In genomic region chr11:16945671-16946469, GRCh38 we compare ENCODE assay signal across 8 cellular contexts.
DNase-seq lines count a peak whose midpoint lies in the region; ATAC-seq, FAIRE-seq and TF ChIP-seq lines count a peak whose summit lies in the region.

No MANE protein-coding gene starts in this region.

- no peaks in the 10 kb centered on the region for H3K9me3 ChIP-seq in A549
- H3K9me3 ChIP-seq in HAP-1 = no peaks in the 10 kb centered on the region
- no peaks in the 10 kb centered on the region for H3K9me3 ChIP-seq in HepG2 (ENCODE audit: low read length)

- no peaks in the 10 kb centered on the region for H3K36me3 Mint-ChIP-seq in chondrocyte (ENCODE audit: low read depth)

- H3K4me1 Mint-ChIP-seq in chondrocyte (ENCODE audit: low read depth) = no peaks in the 10 kb centered on the region

- 44% methylated on average over 9 of the region's 9 CpGs for WGBS in A549 (ENCODE audit: missing lambda C conversion rate)
- 56% methylated on average over 7 of the region's 9 CpGs for WGBS in HepG2 (ENCODE audit: low lambda C conversion rate)

- H3K27me3 Mint-ChIP-seq in chondrocyte (ENCODE audit: low read depth) = peaks cover 1% of the 10 kb centered on the region

- ATAC-seq in A549 (peak; percentile 99), SK-N-SH treated with all-trans-retinoic acid at 6 μM for 48 hours (peak; percentile 97), HepG2 (peak; percentile 99)
- ATAC-seq in stimulated activated naive CD8-positive, alpha-beta T cell treated with anti-CD3 and anti-CD28 coated beads, Interleukin-15, Interleukin-2, amounts not matched to agents 100 U/mL and 50 U/mL, for 24 hours = peak; percentile 88

- no TSS peak for BruUV-seq in HepG2 (replicated peaks; lab: Mats Ljungman, UMichigan)

- H3K4me1 ChIP-seq in A549 = peaks cover 12% of the 10 kb centered on the region
- H3K4me1 ChIP-seq in HAP-1 = peaks cover 18% of the 10 kb centered on the region
- peaks cover 10% of the 10 kb centered on the region for H3K4me1 ChIP-seq in HepG2 (ENCODE audit: insufficient read depth, low read length)

- H4K20me1 ChIP-seq in HepG2 (ENCODE audit: insufficient read depth, low read length) = peaks cover 4% of the 10 kb centered on the region; the same call in 1 of the 2 replicates

- FAIRE-seq in A549 (lab: Jason Lieb, UNC) (no peak), HepG2 (lab: Jason Lieb, UNC) (peak; percentile 90)

- H3K4me3 Mint-ChIP-seq in chondrocyte (ENCODE audit: unreplicated experiment) = no peak overlapping the region

- H2AFZ ChIP-seq in HepG2 (ENCODE audit: low read length) = no peak overlapping the region

- H3K4me2 ChIP-seq in A549 (no peak overlapping the region), HepG2 (ENCODE audit: low read depth, low read length) (no peak overlapping the region)

- TF ChIP-seq CTCF in A549 (IDR thresholded peaks at IDR 0.05) (peak; percentile 89), chondrocyte (IDR thresholded peaks at IDR 0.05) (peak; percentile 87), HepG2 (CRISPR knock-in tag; IDR thresholded peaks at IDR 0.05) (peak; percentile 94)

- H3K4me3 ChIP-seq in A549 (no peak overlapping the region), HAP-1 (no peak overlapping the region), HepG2 (replicated peaks in 1 of 3; ENCODE audit: insufficient read depth in 1 of 3, low read depth in 2 of 3, low read length in 3 of 3) (no peak overlapping the region)

- POLR2A ChIA-PET in A549 (lab: Yijun Ruan, JAX) = no interaction called here
- POLR2A ChIA-PET in HepG2 (lab: Yijun Ruan, JAX) = interaction anchor here (1.0 to 1.6 kb wide), 4 partner anchors 67 to 132 kb away, joined by 3 to 6 read pairs (median 4); partner anchors contain the start of gene RPS13

- DNase-seq in A549 (ENCODE audit: low read depth in 1 of 2, low spot score in 1 of 2) = peak; percentile 74 to 76
- DNase-seq in GM04504 (ENCODE audit: low read depth) = peak; percentile 5
- peak; percentile 54 to 71 for DNase-seq in HAP-1 (ENCODE audit: low spot score in 2 of 2)
- DNase-seq in LHCN-M2 (ENCODE audit: low read depth) = peak; percentile 44
- DNase-seq in chondrocyte (ENCODE audit: low spot score) = no peak
- DNase-seq in HepG2 (ENCODE audit: low spot score) = peak; percentile 68
- peak; percentile 66 for DNase-seq in stimulated activated naive CD8-positive, alpha-beta T cell treated with anti-CD3 and anti-CD28 coated beads, Interleukin-15, Interleukin-2, amounts not matched to agents 100 U/mL and 50 U/mL, for 24 hours

- CTCF ChIA-PET in A549 (lab: Yijun Ruan, JAX) (interaction anchor here (0.6 to 3.4 kb wide), 18 partner anchors 9 to 342 kb away, joined by 3 to 41 read pairs (median 4); no protein-coding TSS in a partner anchor), HepG2 (lab: Yijun Ruan, JAX; ENCODE audit: low intra/inter-chr PET ratio, low total read pairs) (interaction anchor here (1.1 to 3.1 kb wide), 6 partner anchors 10 to 162 kb away, joined by 3 to 46 read pairs (median 6); partner anchors contain the start of gene PLEKHA7)

- in situ Hi-C loops in HAP-1 (cut with MboI; ENCODE audit: low sequenced_read_pairs) = loop anchor here (10.0 kb wide), 1 partner anchor 129 kb away; the partner anchor contains the start of gene RPS13
- in situ Hi-C loops in HepG2 (cut with HindIII; ENCODE audit: extremely low pct_ligation_motif_present, low pct_unique_long_range_greater_than_20kb) = loop anchor here (5.0 kb wide), 1 partner anchor 116 kb away; no protein-coding TSS in a partner anchor

- H3K79me2 ChIP-seq in HepG2 (ENCODE audit: insufficient read depth, low read length) = no peaks in the 10 kb centered on the region

- no peak overlapping the region for H3K27ac Mint-ChIP-seq in chondrocyte (ENCODE audit: unreplicated experiment)

- TF ChIP-seq POLR2A in A549 (IDR thresholded peaks at IDR 0.05; ENCODE audit: low read length) (no peak), HepG2 (IDR thresholded peaks at IDR 0.05; ENCODE audit: insufficient read depth in 1 of 2, low read depth in 2 of 2, low read length in 2 of 2) (no peak)

- peak overlapping the region in 1 of 2 experiments; percentile 61; a peak in 3 of 6 replicates for H3K27ac ChIP-seq in A549
- H3K27ac ChIP-seq in HepG2 (ENCODE audit: extremely low read length, insufficient read depth, low read length) = no peak overlapping the region

- no peaks in the 10 kb centered on the region for H3K36me3 ChIP-seq in HAP-1 (replicated peaks)
- no peaks in the 10 kb centered on the region for H3K36me3 ChIP-seq in HepG2 (replicated peaks in 1 of 2; ENCODE audit: control insufficient read depth in 1 of 2, insufficient read depth in 2 of 2, low read length in 2 of 2)

- TF ChIP-seq EP300 in A549 (IDR thresholded peaks at IDR 0.05) (no peak), HepG2 (IDR thresholded peaks at IDR 0.05; ENCODE audit: low read depth in 2 of 2, low read length in 2 of 2) (no peak), HepG2 (CRISPR knock-in tag; IDR thresholded peaks at IDR 0.05; ENCODE audit: borderline replicate concordance) (no peak)

- no peaks in the 10 kb centered on the region for H3K9me3 Mint-ChIP-seq in chondrocyte (ENCODE audit: low read depth)

- intact Hi-C loops in HepG2 (cut with micrococcal nuclease; ENCODE audit: unreplicated experiment) = loop anchor here (1.0 kb wide), 4 partner anchors 35 to 117 kb away; no protein-coding TSS in a partner anchor

- H3K27me3 ChIP-seq in HAP-1 (ENCODE audit: low read depth) (no peaks in the 10 kb centered on the region), HepG2 (ENCODE audit: control insufficient read depth in 1 of 2, insufficient read depth in 2 of 2, low read length in 2 of 2) (no peaks in the 10 kb centered on the region)

- TF ChIP-seq RAD21 in A549 (conservative IDR thresholded peaks at IDR 0.05 in 1 of 2, IDR thresholded peaks at IDR 0.05 in 1 of 2) (peak; percentile 92 to 97), HepG2 (CRISPR knock-in tag; IDR thresholded peaks at IDR 0.05) (peak; percentile 94)

- no peak overlapping the region for H3K9ac ChIP-seq in HepG2 (ENCODE audit: insufficient read depth, low read depth, low read length)

TF ChIP-seq in A549, 52 proteins besides CTCF, POLR2A, EP300 and RAD21:
- no peak for TF ChIP-seq HOXA7 (CRISPR knock-in tag; IDR thresholded peaks at IDR 0.05)
- peak; percentile 87 for TF ChIP-seq SMC3 (IDR thresholded peaks at IDR 0.05)

TF ChIP-seq in SK-N-SH treated with all-trans-retinoic acid at 6 μM for 48 hours, 23 proteins besides CTCF, POLR2A, EP300 and RAD21:
- TF ChIP-seq ZNF8 (CRISPR knock-in tag; IDR thresholded peaks at IDR 0.05) (no peak), ZC3H10 (CRISPR knock-in tag; IDR thresholded peaks at IDR 0.05) (no peak), ISL1 (CRISPR knock-in tag; IDR thresholded peaks at IDR 0.05) (no peak), BACH2 (CRISPR knock-in tag; IDR thresholded peaks at IDR 0.05; ENCODE audit: borderline replicate concordance) (no peak), PATZ1 (CRISPR knock-in tag; IDR thresholded peaks at IDR 0.05; ENCODE audit: borderline replicate concordance) (no peak), ARNTL (CRISPR knock-in tag; IDR thresholded peaks at IDR 0.05; ENCODE audit: borderline replicate concordance, low read depth) (no peak), TOX (CRISPR knock-in tag; IDR thresholded peaks at IDR 0.05; ENCODE audit: borderline replicate concordance) (no peak), OSR1 (CRISPR knock-in tag; IDR thresholded peaks at IDR 0.05) (no peak), ZFP30 (CRISPR knock-in tag; IDR thresholded peaks at IDR 0.05) (no peak), PPARA (CRISPR knock-in tag; IDR thresholded peaks at IDR 0.05; ENCODE audit: borderline replicate concordance) (no peak)

TF ChIP-seq in HepG2, 621 proteins besides CTCF, POLR2A, EP300 and RAD21 (continues in another document):
- TF ChIP-seq SP4 (CRISPR knock-in tag; IDR thresholded peaks at IDR 0.05) = 0 out of 2 replicates have a peak, but pooled peaks have one; percentile 29
- TF ChIP-seq ZNF841 (CRISPR knock-in tag; IDR thresholded peaks at IDR 0.05; ENCODE audit: borderline replicate concordance) = no peak
- no peak for TF ChIP-seq ZNF234 (CRISPR knock-in tag; conservative IDR thresholded peaks at IDR 0.05)
- no peak; the same call in 1 of the 2 replicates for TF ChIP-seq MIER3 (CRISPR knock-in tag; IDR thresholded peaks at IDR 0.05; ENCODE audit: borderline replicate concordance)
- no peak for TF ChIP-seq ZNF431 (CRISPR knock-in tag; IDR thresholded peaks at IDR 0.05; ENCODE audit: borderline replicate concordance, low read depth)
- TF ChIP-seq CENPX (CRISPR knock-in tag; IDR thresholded peaks at IDR 0.05) = no peak
- no peak for TF ChIP-seq PRMT3 (CRISPR knock-in tag; IDR thresholded peaks at IDR 0.05; ENCODE audit: borderline replicate concordance, low read depth)
- peak; percentile 41; the same call in 1 of the 2 replicates for TF ChIP-seq ELF1 (CRISPR knock-in tag; IDR thresholded peaks at IDR 0.05)
- no peak for TF ChIP-seq PRDM15 (CRISPR knock-in tag; IDR thresholded peaks at IDR 0.05)
- no peak for TF ChIP-seq RORA (CRISPR knock-in tag; IDR thresholded peaks at IDR 0.05)
- no peak for TF ChIP-seq HMGA1 (CRISPR knock-in tag; conservative IDR thresholded peaks at IDR 0.05)

Comparison
In these comparisons a context has a peak if more than half of its experiments do, and no peak if none do; other contexts are left out.
1. Of the 38 proteins assayed by ChIP-seq in both HepG2 and A549: peak only in HepG2: FOSL2; only in A549: none; in both: CTCF, RAD21 and SMC3; in neither: 32; mixed calls (peak in some experiments, not most) for 2.